Comparison of ENCODE assay signal across 8 cellular contexts in genomic region chr6:112043032-112044007, GRCh38. TPM values are rescaled to one million over a fixed set of nuclear protein-coding genes. Genes with fewer than 3 reads are reported as not detected.
DNase-seq lines count a peak whose midpoint lies in the region; ATAC-seq and TF ChIP-seq lines count a peak whose summit lies in the region.

No MANE protein-coding gene starts in this region.

- H3K27me3 ChIP-seq in BE2C, result no peaks in the 10 kb centered on the region
- H3K27me3 ChIP-seq in colonic mucosa, result no peaks in the 10 kb centered on the region

- H3K4me1 ChIP-seq in BE2C (no peaks in the 10 kb centered on the region; the same call in 1 of the 2 replicates), colonic mucosa (no peaks in the 10 kb centered on the region)

- no peaks in the 10 kb centered on the region for H3K36me3 ChIP-seq in BE2C
- no peaks in the 10 kb centered on the region for H3K36me3 ChIP-seq in colonic mucosa

- peak overlapping the region; percentile 61 to 67 for H3K9ac ChIP-seq in colonic mucosa (ENCODE audit: low read depth in 2 of 2, low read length in 2 of 2)

- peak overlapping the region; percentile 66 for H3K27ac ChIP-seq in colonic mucosa

- ATAC-seq in GM19324 (IDR thresholded peaks at IDR 0.05; ENCODE audit: low FRiP score, unreplicated experiment) (peak; percentile 87), HG03460 (IDR thresholded peaks at IDR 0.05; ENCODE audit: unreplicated experiment) (peak; percentile 91), left colon (peak; percentile 95)

- H3K9me3 ChIP-seq in BE2C (no peaks in the 10 kb centered on the region), colonic mucosa (no peaks in the 10 kb centered on the region)

- TF ChIP-seq CTCF in BE2C (IDR thresholded peaks at IDR 0.05; ENCODE audit: low read depth, low read length) (peak; percentile 97), colonic mucosa (IDR thresholded peaks at IDR 0.05) (peak; percentile 98)

- intact Hi-C loops in colonic mucosa (cut with DNase I) (loop anchor here (5.0 kb wide), 2 partner anchors 331 to 786 kb away; a partner anchor contains a TSS), left colon (cut with DNase I, micrococcal nuclease) (loop anchor here in 1 of 2 donors (5.0 kb wide), 1 partner anchor 786 kb away; a partner anchor contains a TSS)

- DNase-seq in BE2C (peak; percentile 94), NCI-H524 (lab: John Stamatoyannopoulos, UW) (peak; percentile 87 to 94), colonic mucosa (peak; percentile 94), left colon (peak; percentile 83 to 91)
- peak; percentile 86 to 92 for DNase-seq in activated CD4-positive, alpha-beta T cell treated with anti-CD3 and anti-CD28 coated beads for 4 hours
- DNase-seq in stimulated activated CD4-positive, alpha-beta T cell treated with anti-CD3 and anti-CD28 coated beads, Interleukin-1b, Interleukin-23, amount 100 ng/mL, for 4 hours (ENCODE audit: low read depth in 2 of 2), result peak; percentile 82 to 87

- H3K4me3 ChIP-seq in BE2C (ENCODE audit: low read depth, low read length) (peak overlapping the region; percentile 73), colonic mucosa (peak overlapping the region; percentile 44)

RNA-seq across cellular contexts. Expression of gene CCN6, which starts 10.6 kb away (rescaled TPM):
- 0.46 TPM for polyA plus RNA-seq in BE2C (2012; ENCODE audit: insufficient read depth, insufficient read length, low read depth)
- total RNA-seq in colonic mucosa (not detected), left colon (not detected)

RNA-seq across cellular contexts. Expression of gene TUBE1, which starts 44.0 kb away (rescaled TPM):
- polyA plus RNA-seq in BE2C (2012; ENCODE audit: insufficient read depth, insufficient read length, low read depth), result 33.6 TPM
- total RNA-seq in colonic mucosa (10 to 100 TPM in 1 of 2 donors, 1 to 10 TPM in 1; 7.1 to 14.9 TPM), left colon (1 to 10 TPM; 8.7 to 9.1 TPM)

RNA-seq across cellular contexts. Expression of gene FAM229B, which starts 44.1 kb away (rescaled TPM):
- polyA plus RNA-seq in BE2C (2012; ENCODE audit: insufficient read depth, insufficient read length, low read depth), result 19.2 TPM
- total RNA-seq in colonic mucosa, result 1 to 10 TPM; 1.3 to 4.9 TPM
- total RNA-seq in left colon, result 1 to 10 TPM in 1 of 2 donors, under 1 TPM in 1; 0.49 to 3.3 TPM

Comparison
In these comparisons a context has a peak if more than half of its experiments do, and no peak if none do; other contexts are left out.
1. Peak in every context shown above with its lines: DNase-seq, ATAC-seq, H3K4me3 ChIP-seq and H3K27ac ChIP-seq.